Comparison of ENCODE assay signal across 9 cellular contexts in genomic region chr11:105673089-105673488, GRCh38.
DNase-seq lines count a peak whose midpoint lies in the region; ATAC-seq and TF ChIP-seq lines count a peak whose summit lies in the region.
"Had no signal": no experiment of that assay in that cellular context is flagged by ENCODE, and none has a peak within 500 bp of the region (broad histone marks: within the 10 kb centered on the region; RNA-seq: fewer than 3 reads in every experiment).

No MANE protein-coding gene starts in this region.

- H3K9me3 ChIP-seq in DND-41 (ENCODE audit: insufficient read depth, low read length, severe bottlenecking) (no peaks in the 10 kb centered on the region), Karpas-422 (ENCODE audit: low read length) (no peaks in the 10 kb centered on the region), adipocyte (ENCODE audit: control insufficient read depth, low read length) (no peaks in the 10 kb centered on the region)
- H3K9me3 ChIP-seq: heart right ventricle had no signal

- H3K27me3 ChIP-seq in DND-41 (ENCODE audit: insufficient read depth, low read length, poor library complexity) (no peaks in the 10 kb centered on the region), Karpas-422 (ENCODE audit: low read length) (no peaks in the 10 kb centered on the region), adipocyte (replicated peaks; ENCODE audit: control insufficient read depth, insufficient read depth, low read length) (no peaks in the 10 kb centered on the region)
- H3K27me3 ChIP-seq: heart right ventricle had no signal

- H3K9me2 ChIP-seq in Karpas-422 (replicated peaks; ENCODE audit: insufficient read depth, low read length), result peaks cover 10% of the 10 kb centered on the region

- H3K36me3 ChIP-seq in DND-41 (ENCODE audit: insufficient read depth, low read length) (no peaks in the 10 kb centered on the region), Karpas-422 (ENCODE audit: insufficient read depth, low read length) (no peaks in the 10 kb centered on the region), adipocyte (ENCODE audit: control insufficient read depth, insufficient read depth, low read length, severe bottlenecking) (no peaks in the 10 kb centered on the region)
- H3K36me3 ChIP-seq: heart right ventricle had no signal

- peak; percentile 84 for ATAC-seq in DND-41 (ENCODE audit: insufficient read depth, low read depth)
- no peak for ATAC-seq in GM21423 (IDR thresholded peaks at IDR 0.05; ENCODE audit: unreplicated experiment)
- no peak for ATAC-seq in GM18519 (IDR thresholded peaks at IDR 0.05; ENCODE audit: low FRiP score, unreplicated experiment)
- ATAC-seq: heart right ventricle had no signal

- no peak overlapping the region for H2AFZ ChIP-seq in DND-41 (ENCODE audit: low read depth, low read length)
- H2AFZ ChIP-seq in Karpas-422 (ENCODE audit: low read length), result no peak overlapping the region

- no peaks in the 10 kb centered on the region for H3K79me2 ChIP-seq in DND-41 (ENCODE audit: insufficient read depth, low read length)
- H3K79me2 ChIP-seq in Karpas-422 (ENCODE audit: low read length), result no peaks in the 10 kb centered on the region

- H4K20me1 ChIP-seq in DND-41 (ENCODE audit: insufficient read depth, low read length) (no peaks in the 10 kb centered on the region), Karpas-422 (ENCODE audit: insufficient read depth, low read depth, low read length) (no peaks in the 10 kb centered on the region)

- peak; percentile 67 for DNase-seq in DND-41
- peak; percentile 84 for DNase-seq in Karpas-422
- peak; percentile 74 for DNase-seq in adipocyte (ENCODE audit: low read depth)
- DNase-seq in kidney glomerular epithelial cell (lab: John Stamatoyannopoulos, UW), result peak; percentile 33
- no peak for DNase-seq in NCI-H524 (lab: John Stamatoyannopoulos, UW)
- DNase-seq in activated effector memory CD4-positive, alpha-beta T cell treated with Interleukin-2 at 50 U/mL for 16 hours, result no peak

- no peak overlapping the region for H3K9ac ChIP-seq in DND-41 (ENCODE audit: low read depth, low read length)
- H3K9ac ChIP-seq in Karpas-422 (ENCODE audit: low read length), result no peak overlapping the region
- no peak overlapping the region for H3K9ac ChIP-seq in adipocyte (ENCODE audit: low read length)

- no peak for TF ChIP-seq CTCF in DND-41 (IDR thresholded peaks at IDR 0.05; ENCODE audit: borderline replicate concordance, extremely low read depth, low read length, poor library complexity, severe bottlenecking)

- H3K4me2 ChIP-seq in DND-41 (ENCODE audit: insufficient read depth, low read length), result no peak overlapping the region
- no peak overlapping the region for H3K4me2 ChIP-seq in Karpas-422 (ENCODE audit: low read depth, low read length, poor library complexity, severe bottlenecking)

- H3K4me3 ChIP-seq in DND-41 (ENCODE audit: low read depth in 1 of 2, low read length in 2 of 2), result no peak overlapping the region
- H3K4me3 ChIP-seq in Karpas-422 (ENCODE audit: low read length), result no peak overlapping the region
- no peak overlapping the region for H3K4me3 ChIP-seq in adipocyte (ENCODE audit: low read length)
- H3K4me3 ChIP-seq: heart right ventricle had no signal

- H3K4me1 ChIP-seq in DND-41 (ENCODE audit: insufficient read depth, low read length) (no peaks in the 10 kb centered on the region), Karpas-422 (ENCODE audit: low read length) (no peaks in the 10 kb centered on the region), adipocyte (ENCODE audit: control insufficient read depth, insufficient read depth, low read length) (no peaks in the 10 kb centered on the region)
- H3K4me1 ChIP-seq: heart right ventricle had no signal

- H3K27ac ChIP-seq in DND-41 (ENCODE audit: low read length), result no peak overlapping the region
- H3K27ac ChIP-seq in Karpas-422 (ENCODE audit: low read length), result no peak overlapping the region
- H3K27ac ChIP-seq: heart right ventricle had no signal

Comparison
In these comparisons a context has a peak if more than half of its experiments do, and no peak if none do; other contexts are left out.
1. DNase-seq: peak in DND-41 (single experiment), Karpas-422 (single experiment), adipocyte (single experiment) and kidney glomerular epithelial cell (single experiment); none in NCI-H524 (0 of 2) and activated effector memory CD4-positive, alpha-beta T cell treated with Interleukin-2 at 50 U/mL for 16 hours (single experiment).